Comparison of ENCODE assay signal across 20 cellular contexts in the genomic region with DNA sequence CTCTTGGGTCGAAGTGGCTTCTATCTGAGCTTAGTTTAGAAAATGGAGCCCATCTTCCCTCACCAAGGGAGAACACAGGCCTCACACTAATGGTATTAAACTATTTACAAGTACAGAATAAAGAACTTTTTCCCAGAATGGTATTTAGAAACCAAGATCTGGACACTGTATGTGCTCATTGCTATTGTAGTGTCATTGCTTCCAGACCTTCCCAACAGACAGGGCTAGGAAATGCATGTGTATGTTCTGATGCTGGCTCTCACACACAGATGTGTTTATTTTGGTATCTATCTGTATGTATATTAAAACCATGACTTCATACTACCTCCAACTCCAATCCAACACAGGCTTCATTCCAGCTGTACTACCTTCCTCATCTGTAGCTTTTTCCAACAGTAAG. TPM values are rescaled to one million over a fixed set of nuclear protein-coding genes. Genes with fewer than 3 reads are reported as not detected.
"Had no signal": no experiment of that assay in that cellular context is flagged by ENCODE, and none has a peak within 500 bp of the region (broad histone marks: within the 10 kb centered on the region; RNA-seq: fewer than 3 reads in every experiment).

No MANE protein-coding gene starts in this region.

- H3K4me3 Mint-ChIP-seq: activated CD4-positive, alpha-beta memory T cell treated with anti-CD3 and anti-CD28 coated beads for 36 hours; activated naive CD4-positive, alpha-beta T cell treated with anti-CD3 and anti-CD28 coated beads, Interleukin-2, amount 10 ng/mL, durations not matched to agents 7 days and 5 days; effector memory CD8-positive, alpha-beta T cell; nephron had no signal

- H3K4me1 Mint-ChIP-seq: activated naive CD4-positive, alpha-beta T cell treated with anti-CD3 and anti-CD28 coated beads, Interleukin-2, amount 10 ng/mL, durations not matched to agents 7 days and 5 days; nephron had no signal

- H3K27ac Mint-ChIP-seq: activated naive CD4-positive, alpha-beta T cell treated with anti-CD3 and anti-CD28 coated beads, Interleukin-2, amount 10 ng/mL, durations not matched to agents 7 days and 5 days; nephron had no signal

- H3K27me3 ChIP-seq: body of pancreas, gastroesophageal sphincter, sigmoid colon, upper lobe of left lung had no signal

- H3K27ac ChIP-seq: body of pancreas, epithelial cell of prostate, gastroesophageal sphincter, sigmoid colon, upper lobe of left lung had no signal

- H3K4me1 ChIP-seq: body of pancreas, gastroesophageal sphincter, sigmoid colon, upper lobe of left lung had no signal

- ATAC-seq: body of pancreas, gastroesophageal sphincter, left lobe of liver had no signal

- DNase-seq: activated CD4-positive, alpha-beta memory T cell treated with anti-CD3 and anti-CD28 coated beads for 36 hours; activated CD4-positive, CD25-positive, alpha-beta regulatory T cell treated with anti-CD3 and anti-CD28 coated beads, Interleukin-2, amount 50 U/mL, for 72 hours; activated CD8-positive, alpha-beta memory T cell treated with anti-CD3 and anti-CD28 coated beads, Interleukin-2, amount 50 U/mL, for 48 hours; activated naive CD4-positive, alpha-beta T cell treated with anti-CD3 and anti-CD28 coated beads, Interleukin-2, amount 10 ng/mL, durations not matched to agents 7 days and 5 days; amniotic stem cell; body of pancreas; central memory CD4-positive, alpha-beta T cell; effector memory CD8-positive, alpha-beta T cell; islet precursor cell; mammary epithelial cell; sigmoid colon; stimulated activated CD4-positive, alpha-beta T cell treated with anti-CD3 and anti-CD28 coated beads, Interleukin-2, amount 100 ng/mL, for 24 hours; stimulated activated naive CD4-positive, alpha-beta T cell treated with Interleukin-2 at 50 U/mL for 16 hours; SW 1271; upper lobe of left lung had no signal

- H3K9me3 Mint-ChIP-seq: activated CD4-positive, alpha-beta memory T cell treated with anti-CD3 and anti-CD28 coated beads for 36 hours; activated naive CD4-positive, alpha-beta T cell treated with anti-CD3 and anti-CD28 coated beads, Interleukin-2, amount 10 ng/mL, durations not matched to agents 7 days and 5 days; effector memory CD8-positive, alpha-beta T cell had no signal

- H3K9me3 ChIP-seq: body of pancreas, sigmoid colon, upper lobe of left lung had no signal

- H3K4me3 ChIP-seq: body of pancreas, gastroesophageal sphincter, sigmoid colon, upper lobe of left lung had no signal

RNA-seq across cellular contexts. Expression of a gene that starts 59.5 kb away (rescaled TPM):
- total RNA-seq: pulmonary artery endothelial cell had no signal
